In genomic region chr10:62451606-62451965, GRCh38 we compare ENCODE assay signal across 13 cellular contexts.
"Had no signal": no experiment of that assay in that cellular context is flagged by ENCODE, and none has a peak within 500 bp of the region (broad histone marks: within the 10 kb centered on the region; RNA-seq: fewer than 3 reads in every experiment).

No MANE protein-coding gene starts in this region.

- H3K36me3 ChIP-seq: lower lobe of right lung, right atrium auricular region, upper lobe of left lung had no signal

- H3K9me3 ChIP-seq: body of pancreas, lower lobe of right lung, right atrium auricular region, upper lobe of left lung had no signal

- H3K4me3 ChIP-seq: body of pancreas, lower lobe of right lung, right atrium auricular region, upper lobe of left lung had no signal

- FAIRE-seq: TTC549 had no signal

- H3K4me1 ChIP-seq: body of pancreas, right atrium auricular region had no signal

- DNase-seq: activated CD4-positive, alpha-beta T cell treated with anti-CD3 and anti-CD28 coated beads, Interleukin-2, amount 50 U/mL, for 1 hour; activated T-cell treated with anti-CD3 and anti-CD28 coated beads, Interleukin-2, amount 50 U/mL, for 1 hour; body of pancreas; endodermal cell; left cardiac atrium; lower lobe of right lung; nucleus accumbens; stimulated activated naive CD4-positive, alpha-beta T cell treated with Interleukin-2 at 50 U/mL for 16 hours; T-helper 17 cell; upper lobe of left lung had no signal

- H3K27ac ChIP-seq: body of pancreas, lower lobe of right lung, right atrium auricular region, upper lobe of left lung had no signal

- H3K27me3 ChIP-seq: body of pancreas, right atrium auricular region, upper lobe of left lung had no signal

- ATAC-seq: body of pancreas; lower lobe of right lung; natural killer cell treated with Interleukin-12 subunit alpha and Interleukin-12 subunit beta and Interleukin-15 and Interleukin-18, amount 100 ng/mL, for 72 hours; T-helper 17 cell had no signal
